In genomic region chr10:80702143-80702542, GRCh38 we compare ENCODE assay signal across 19 cellular contexts.
DNase-seq lines count a peak whose midpoint lies in the region; ATAC-seq, FAIRE-seq and TF ChIP-seq lines count a peak whose summit lies in the region.
"Had no signal": no experiment of that assay in that cellular context is flagged by ENCODE, and none has a peak within 500 bp of the region (broad histone marks: within the 10 kb centered on the region; RNA-seq: fewer than 3 reads in every experiment).

No MANE protein-coding gene starts in this region.

- ATAC-seq in left ventricle myocardium superior (peak; percentile 58), left cardiac atrium (no peak), GM12878 (0 out of 3 replicates have a peak, but pooled peaks have one; percentile 11)
- ATAC-seq in stimulated activated effector memory CD8-positive, alpha-beta T cell treated with anti-CD3 and anti-CD28 coated beads, Interleukin-12 subunit alpha, Interleukin-12 subunit beta, amount 100 ng/mL, for 72 hours, result no peak
- ATAC-seq: activated CD4-positive, CD25-positive, alpha-beta regulatory T cell treated with anti-CD3 and anti-CD28 coated beads, Interleukin-2, amount 50 U/mL, for 24 hours; activated T-helper 17 cell treated with anti-CD3 and anti-CD28 coated beads, Interleukin-2, amount 50 U/mL, for 72 hours; gastrocnemius medialis had no signal

- no peak overlapping the region for H3K9ac ChIP-seq in GM12878 (ENCODE audit: control insufficient read depth, insufficient read depth, low read length)

- no peaks in the 10 kb centered on the region for H3K27me3 ChIP-seq in GM12878 (replicated peaks in 1 of 2; ENCODE audit: control insufficient read depth in 2 of 2, insufficient read depth in 2 of 2, low read length in 1 of 2)
- H3K27me3 ChIP-seq in H7 (ENCODE audit: control insufficient read depth, insufficient read depth, low read length), result no peaks in the 10 kb centered on the region
- no peaks in the 10 kb centered on the region for H3K27me3 ChIP-seq in brain microvascular endothelial cell (replicated peaks)
- H3K27me3 ChIP-seq: gastrocnemius medialis had no signal

- no peaks in the 10 kb centered on the region for H3K79me2 ChIP-seq in GM12878 (ENCODE audit: control insufficient read depth, insufficient read depth, low read length)

- no peaks in the 10 kb centered on the region for H3K9me3 Mint-ChIP-seq in stimulated activated effector memory CD8-positive, alpha-beta T cell treated with anti-CD3 and anti-CD28 coated beads, Interleukin-12 subunit alpha, Interleukin-12 subunit beta, amount 100 ng/mL, for 72 hours
- H3K9me3 Mint-ChIP-seq: activated T-helper 17 cell treated with anti-CD3 and anti-CD28 coated beads, Interleukin-2, amount 50 U/mL, for 72 hours; T-helper 2 cell treated with Interferon-gamma antibody and Interleukin-4, amounts not matched to agents 5 μg/mL and 100 μg/mL, for 36 hours had no signal

- H2AFZ ChIP-seq in GM12878 (ENCODE audit: control insufficient read depth, low read depth, low read length), result peak overlapping the region; percentile 3; the same call in 1 of the 2 replicates

- 26% methylated on average over 6 of the region's 6 CpGs for WGBS in GM12878 (ENCODE audit: insufficient coverage, insufficient replicate concordance, low lambda C conversion rate, missing lambda C conversion rate)

- H3K27ac ChIP-seq in GM12878 (ENCODE audit: control insufficient read depth, insufficient read depth), result no peak overlapping the region
- no peak overlapping the region for H3K27ac ChIP-seq in brain microvascular endothelial cell
- H3K27ac ChIP-seq: gastrocnemius medialis had no signal

- H3K4me3 ChIP-seq in GM12878 (no peak overlapping the region), H7 (ENCODE audit: insufficient read depth, low read depth, low read length) (no peak overlapping the region), brain microvascular endothelial cell (ENCODE audit: low read depth, low read length) (no peak overlapping the region)
- H3K4me3 ChIP-seq: gastrocnemius medialis had no signal

- RAD21 ChIA-PET in GM12878 (lab: Charles Lee; ENCODE audit: unreplicated experiment), result interaction anchor here (1.0 to 1.9 kb wide), 5 partner anchors 222 to 477 kb away, joined by 3 to 9 read pairs (median 4); no protein-coding TSS in a partner anchor

- H4K20me1 ChIP-seq in GM12878 (ENCODE audit: control insufficient read depth, insufficient read depth), result no peaks in the 10 kb centered on the region

- DNase-seq in left ventricle myocardium superior (peak; percentile 38), left cardiac atrium (no peak), GM12878 (ENCODE audit: low read depth, low spot score) (no peak), middle frontal gyrus (ENCODE audit: extremely low spot score, low spot score) (peak; percentile 37), NCI-H187 (lab: John Stamatoyannopoulos, UW) (no peak), H7 (no peak), brain microvascular endothelial cell (no peak)
- no peak for DNase-seq in stimulated activated effector memory CD8-positive, alpha-beta T cell treated with anti-CD3 and anti-CD28 coated beads, Interleukin-12 subunit alpha, Interleukin-12 subunit beta, amount 100 ng/mL, for 72 hours (ENCODE audit: low spot score in 2 of 2)
- DNase-seq: activated naive CD8-positive, alpha-beta T cell treated with anti-CD3 and anti-CD28 coated beads, Interleukin-2, amount 10 ng/mL, durations not matched to agents 7 days and 5 days; erythroblast; gastrocnemius medialis; GOT3; MM.1S; naive B cell; NCI-H2107; NCI-H526 treated with DMSO at 0.1 percent for 48 hours had no signal

- H3K36me3 Mint-ChIP-seq in stimulated activated effector memory CD8-positive, alpha-beta T cell treated with anti-CD3 and anti-CD28 coated beads, Interleukin-12 subunit alpha, Interleukin-12 subunit beta, amount 100 ng/mL, for 72 hours, result no peaks in the 10 kb centered on the region
- H3K36me3 Mint-ChIP-seq: activated naive CD8-positive, alpha-beta T cell treated with anti-CD3 and anti-CD28 coated beads, Interleukin-2, amount 10 ng/mL, durations not matched to agents 7 days and 5 days; naive B cell had no signal

- no peak for TF ChIP-seq POLR2A in GM12878 (IDR thresholded peaks at IDR 0.05; ENCODE audit: low read depth, low read length)

- H3K4me3 Mint-ChIP-seq in stimulated activated effector memory CD8-positive, alpha-beta T cell treated with anti-CD3 and anti-CD28 coated beads, Interleukin-12 subunit alpha, Interleukin-12 subunit beta, amount 100 ng/mL, for 72 hours, result no peak overlapping the region
- H3K4me3 Mint-ChIP-seq: activated naive CD8-positive, alpha-beta T cell treated with anti-CD3 and anti-CD28 coated beads, Interleukin-2, amount 10 ng/mL, durations not matched to agents 7 days and 5 days; activated T-helper 17 cell treated with anti-CD3 and anti-CD28 coated beads, Interleukin-2, amount 50 U/mL, for 72 hours; naive B cell; T-helper 2 cell treated with Interferon-gamma antibody and Interleukin-4, amounts not matched to agents 5 μg/mL and 100 μg/mL, for 36 hours had no signal

- H3K36me3 ChIP-seq in GM12878 (ENCODE audit: control insufficient read depth in 2 of 2, insufficient read depth in 2 of 2, low read length in 1 of 2) (no peaks in the 10 kb centered on the region), H7 (replicated peaks; ENCODE audit: control insufficient read depth, insufficient read depth, low read length) (no peaks in the 10 kb centered on the region), brain microvascular endothelial cell (replicated peaks) (no peaks in the 10 kb centered on the region)
- H3K36me3 ChIP-seq: gastrocnemius medialis had no signal

- TF ChIP-seq CTCF in GM12878 (IDR thresholded peaks at IDR 0.05 in 2 of 3, conservative IDR thresholded peaks at IDR 0.05 in 1 of 3; ENCODE audit: control insufficient read depth in 2 of 3, extremely low read depth in 1 of 3, insufficient read depth in 1 of 3, low read depth in 3 of 3, low read length in 3 of 3) (no peak), brain microvascular endothelial cell (IDR thresholded peaks at IDR 0.05; ENCODE audit: low read depth, low read length, missing control alignments) (no peak)

- TF ChIP-seq EP300 in GM12878 (IDR thresholded peaks at IDR 0.05; ENCODE audit: borderline replicate concordance in 1 of 2, control insufficient read depth in 1 of 2, low read depth in 2 of 2, low read length in 2 of 2), result no peak

- no TSS peak for BruUV-seq in GM12878 (replicated peaks; lab: Mats Ljungman, UMichigan)

- no peak for TF ChIP-seq RAD21 in GM12878 (IDR thresholded peaks at IDR 0.05; ENCODE audit: insufficient read depth, low read depth, low read length)

- H3K4me1 ChIP-seq in GM12878 (ENCODE audit: control insufficient read depth, insufficient read depth, low read length), result no peaks in the 10 kb centered on the region; the same call in 1 of the 2 replicates

- in situ Hi-C loops in GM12878 (cut with MboI) (loop anchor here (5.0 kb wide), 2 partner anchors 225 to 315 kb away; no protein-coding TSS in a partner anchor), brain microvascular endothelial cell (cut with HindIII; ENCODE audit: low pct_ligation_motif_present, low sequenced_read_pairs) (no loop called here)

- H3K4me2 ChIP-seq in GM12878 (ENCODE audit: control insufficient read depth, insufficient read depth), result no peak overlapping the region

- intact Hi-C loops in left ventricle myocardium superior (cut with micrococcal nuclease), result loop anchor here (10.0 kb wide), 1 partner anchor 213 kb away; no protein-coding TSS in a partner anchor
- intact Hi-C loops in left cardiac atrium (cut with DNase I), result loop anchor here in 1 of 2 donors (10.0 kb wide), 1 partner anchor 223 kb away; no protein-coding TSS in a partner anchor
- intact Hi-C loops in GM12878 (cut with micrococcal nuclease; ENCODE audit: unreplicated experiment), result no loop called here

- no peak for FAIRE-seq in GM12878 (lab: Jason Lieb, UNC)

- H3K9me3 ChIP-seq in GM12878 (replicated peaks; ENCODE audit: control insufficient read depth, insufficient read depth, low read length), result no peaks in the 10 kb centered on the region
- H3K9me3 ChIP-seq: gastrocnemius medialis had no signal

- no peak overlapping the region for H3K27ac Mint-ChIP-seq in stimulated activated effector memory CD8-positive, alpha-beta T cell treated with anti-CD3 and anti-CD28 coated beads, Interleukin-12 subunit alpha, Interleukin-12 subunit beta, amount 100 ng/mL, for 72 hours
- H3K27ac Mint-ChIP-seq: activated naive CD8-positive, alpha-beta T cell treated with anti-CD3 and anti-CD28 coated beads, Interleukin-2, amount 10 ng/mL, durations not matched to agents 7 days and 5 days; naive B cell; T-helper 2 cell treated with Interferon-gamma antibody and Interleukin-4, amounts not matched to agents 5 μg/mL and 100 μg/mL, for 36 hours had no signal

- H3K4me1 Mint-ChIP-seq in stimulated activated effector memory CD8-positive, alpha-beta T cell treated with anti-CD3 and anti-CD28 coated beads, Interleukin-12 subunit alpha, Interleukin-12 subunit beta, amount 100 ng/mL, for 72 hours, result peaks cover 8% of the 10 kb centered on the region
- H3K4me1 Mint-ChIP-seq: activated naive CD8-positive, alpha-beta T cell treated with anti-CD3 and anti-CD28 coated beads, Interleukin-2, amount 10 ng/mL, durations not matched to agents 7 days and 5 days; activated T-helper 17 cell treated with anti-CD3 and anti-CD28 coated beads, Interleukin-2, amount 50 U/mL, for 72 hours had no signal

- CTCF ChIA-PET in GM12878 (lab: Yijun Ruan, JAX), result interaction anchor here (1.0 to 5.3 kb wide), 8 partner anchors 11 to 1170 kb away, joined by 3 to 72 read pairs (median 5); no protein-coding TSS in a partner anchor

- POLR2A ChIA-PET in GM12878 (lab: Charles Lee), result no interaction called here

- SMC1A ChIA-PET in GM12878 (lab: Charles Lee; ENCODE audit: uncharacterized antibody, unreplicated experiment), result interaction anchor here (0.9 to 2.7 kb wide), 10 partner anchors 12 to 478 kb away, joined by 3 to 13 read pairs (median 4); no protein-coding TSS in a partner anchor

TF ChIP-seq in GM12878, 131 proteins besides CTCF, POLR2A, EP300 and RAD21 (continues in another document):
- TF ChIP-seq RELA (IDR thresholded peaks at IDR 0.05; ENCODE audit: borderline replicate concordance, partially characterized antibody) (no peak), ASH2L (IDR thresholded peaks at IDR 0.05; ENCODE audit: borderline replicate concordance, low read depth) (no peak), SIN3A (IDR thresholded peaks at IDR 0.05; ENCODE audit: low read depth, low read length) (no peak)

Comparison
In these comparisons a context has a peak if more than half of its experiments do, and no peak if none do; other contexts are left out.
1. ATAC-seq: peak in left ventricle myocardium superior (single experiment) and GM12878 (single experiment); none in left cardiac atrium (0 of 2) and stimulated activated effector memory CD8-positive, alpha-beta T cell treated with anti-CD3 and anti-CD28 coated beads, Interleukin-12 subunit alpha, Interleukin-12 subunit beta, amount 100 ng/mL, for 72 hours (single experiment).
2. DNase-seq: peak in left ventricle myocardium superior (single experiment) and middle frontal gyrus (single experiment); none in left cardiac atrium (single experiment), GM12878 (single experiment), NCI-H187 (0 of 2), stimulated activated effector memory CD8-positive, alpha-beta T cell treated with anti-CD3 and anti-CD28 coated beads, Interleukin-12 subunit alpha, Interleukin-12 subunit beta, amount 100 ng/mL, for 72 hours (0 of 2), H7 (single experiment) and brain microvascular endothelial cell (single experiment).